ENCODE assay signal across 16 cellular contexts in the genomic region with DNA sequence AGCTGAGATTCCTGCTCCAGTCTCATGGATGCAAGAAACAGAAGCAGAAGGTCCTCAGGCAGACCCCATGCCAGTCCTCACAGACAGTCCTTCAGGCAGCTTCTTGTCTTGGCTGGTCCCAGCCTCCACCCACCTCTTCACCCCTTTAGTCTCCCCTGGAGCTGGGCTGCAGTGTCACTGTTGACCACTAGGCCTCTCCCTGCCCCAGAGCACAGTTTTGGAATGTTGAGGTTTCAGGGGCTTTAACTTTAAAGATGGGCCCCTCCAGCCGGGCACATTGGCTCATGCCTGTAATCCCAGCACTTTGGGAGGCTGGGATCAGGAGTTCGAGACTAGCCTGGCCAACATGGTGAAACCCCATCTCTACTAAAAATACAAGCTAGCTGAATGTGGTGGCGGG. TPM values are rescaled to one million over a fixed set of nuclear protein-coding genes. Genes with fewer than 3 reads are reported as not detected.
DNase-seq lines count a peak whose midpoint lies in the region; ATAC-seq, FAIRE-seq and TF ChIP-seq lines count a peak whose summit lies in the region.
"Had no signal": no experiment of that assay in that cellular context is flagged by ENCODE, and none has a peak within 500 bp of the region (broad histone marks: within the 10 kb centered on the region; RNA-seq: fewer than 3 reads in every experiment).

No MANE protein-coding gene starts in this region.

- TF ChIP-seq RAD21 in K562 (CRISPR knock-in tag; conservative IDR thresholded peaks at IDR 0.05 in 1 of 2, IDR thresholded peaks at IDR 0.05 in 1 of 2) = no peak

- no peaks in the 10 kb centered on the region for H3K27me3 ChIP-seq in K562 (ENCODE audit: control insufficient read depth in 2 of 2, insufficient read depth in 2 of 2, low read length in 2 of 2)

- H3K4me3 Mint-ChIP-seq in Calu3 (ENCODE audit: low read depth, unreplicated experiment) (no peak overlapping the region), mesothelial cell of epicardium (no peak overlapping the region)
- H3K4me3 Mint-ChIP-seq: CD8-positive, alpha-beta memory T cell; natural killer cell had no signal

- H3K9me3 ChIP-seq in K562 (replicated peaks; ENCODE audit: control insufficient read depth, insufficient read depth, low read depth, low read length) = no peaks in the 10 kb centered on the region

- no peak for FAIRE-seq in K562 (lab: Jason Lieb, UNC)
- FAIRE-seq: kidney had no signal

- no peaks in the 10 kb centered on the region for H3K9me1 ChIP-seq in K562 (ENCODE audit: control insufficient read depth, insufficient read depth, low read length)

- H3K79me2 ChIP-seq in K562 (ENCODE audit: control insufficient read depth, insufficient read depth, low read length) = no peaks in the 10 kb centered on the region

- in situ Hi-C loops in K562 (cut with MboI) = no loop called here

- no peak overlapping the region for H3K4me2 ChIP-seq in K562 (ENCODE audit: insufficient read depth, low read length)

- peaks cover 70% of the 10 kb centered on the region for H3K36me3 Mint-ChIP-seq in Calu3 (ENCODE audit: insufficient read depth, unreplicated experiment)
- peaks cover 22% of the 10 kb centered on the region for H3K36me3 Mint-ChIP-seq in mesothelial cell of epicardium
- H3K36me3 Mint-ChIP-seq: natural killer cell had no signal

- peaks cover 0 to 13% of the 10 kb centered on the region in 2 experiments; a peak in 2 of 5 replicates for H3K4me1 ChIP-seq in K562 (replicated peaks in 1 of 2; ENCODE audit: control insufficient read depth in 2 of 2, insufficient read depth in 2 of 2, low read length in 2 of 2)

- H3K27ac ChIP-seq in K562 (ENCODE audit: extremely low read depth, low read depth, low read length) = no peak overlapping the region

- CTCF ChIA-PET in Calu3 (lab: Charles Lee) (interaction anchor here (1.0 kb wide), 1 partner anchor 10 kb away, joined by 4 read pairs; no protein-coding TSS in a partner anchor), K562 (lab: Yijun Ruan, JAX; ENCODE audit: low intra/inter-chr PET ratio) (no interaction called here)

- WGBS in K562 (ENCODE audit: insufficient coverage, low coverage, missing lambda C conversion rate) = 47% methylated on average over 2 of the region's 3 CpGs

- ATAC-seq in K562 (peak; percentile 83), GM19324 (IDR thresholded peaks at IDR 0.05; ENCODE audit: low FRiP score, unreplicated experiment) (no peak), GM21526 (IDR thresholded peaks at IDR 0.05; ENCODE audit: low FRiP score, unreplicated experiment) (no peak)
- ATAC-seq: natural killer cell had no signal

- H3K4me1 Mint-ChIP-seq in Calu3 (ENCODE audit: low read depth, unreplicated experiment) (no peaks in the 10 kb centered on the region), mesothelial cell of epicardium (no peaks in the 10 kb centered on the region)
- H3K4me1 Mint-ChIP-seq: CD8-positive, alpha-beta memory T cell had no signal

- DNase-seq in Calu3 (no peak), HFF-Myc (ENCODE audit: extremely low read depth, low read depth) (no peak), K562 (ENCODE audit: extremely low read depth in 1 of 4, low spot score in 3 of 4) (peak in 3 of 4 experiments; percentile 21 to 39 (median 33)), mesothelial cell of epicardium (ENCODE audit: low spot score in 2 of 2, unreplicated experiment in 2 of 2) (no peak), foreskin melanocyte (no peak), SW480 (ENCODE audit: low spot score) (no peak)
- DNase-seq: activated CD4-positive, CD25-positive, alpha-beta regulatory T cell; CD8-positive, alpha-beta memory T cell; central memory CD4-positive, alpha-beta T cell; natural killer cell; NCI-H510A treated with DMSO at 0.1 percent for 48 hours; SIG-M5 had no signal

- intact Hi-C loops in Calu3 (cut with micrococcal nuclease; ENCODE audit: unreplicated experiment) = no loop called here
- intact Hi-C loops in K562 (cut with micrococcal nuclease) = no loop called here

- no peaks in the 10 kb centered on the region for H4K20me1 ChIP-seq in K562 (replicated peaks; ENCODE audit: control insufficient read depth, insufficient read depth, low read length)

- peak; percentile 29 for TF ChIP-seq CTCF in Calu3 (IDR thresholded peaks at IDR 0.05; ENCODE audit: unreplicated experiment)
- TF ChIP-seq CTCF in HFF-Myc (IDR thresholded peaks at IDR 0.05; ENCODE audit: low read depth, low read length, missing control alignments) = peak; percentile 45
- TF ChIP-seq CTCF in K562 (IDR thresholded peaks at IDR 0.05 in 2 of 3, conservative IDR thresholded peaks at IDR 0.05 in 1 of 3; ENCODE audit: insufficient read depth in 2 of 3, low read depth in 1 of 3, low read length in 3 of 3) = peak in 1 of 3 experiments; percentile 40; a peak in 2 of 6 replicates
- TF ChIP-seq CTCF in mesothelial cell of epicardium (IDR thresholded peaks at IDR 0.05; ENCODE audit: unreplicated experiment) = peak; percentile 35

- no peak overlapping the region for H2AFZ ChIP-seq in K562 (ENCODE audit: low read depth, low read length)

- POLR2A ChIA-PET in K562 (lab: Yijun Ruan, JAX) = interaction anchor here (0.6 to 1.3 kb wide), 3 partner anchors 11 to 316 kb away, joined by 3 to 4 read pairs (median 4); no protein-coding TSS in a partner anchor

- TF ChIP-seq POLR2A in K562 (conservative IDR thresholded peaks at IDR 0.05) = no peak

- no peaks in the 10 kb centered on the region for H3K9me3 Mint-ChIP-seq in Calu3 (ENCODE audit: low read depth, unreplicated experiment)
- H3K9me3 Mint-ChIP-seq in mesothelial cell of epicardium = no peaks in the 10 kb centered on the region
- H3K9me3 Mint-ChIP-seq: activated T-helper 2 cell treated with anti-CD3 and anti-CD28 coated beads, Interferon-gamma antibody, Interleukin-2, Interleukin-4, amounts not matched to agents 10 μg/mL and 5 μg/mL and 100 μg/mL, durations not matched to agents 14 hours and 24 hours and 36 hours; CD8-positive, alpha-beta memory T cell; natural killer cell had no signal

- H3K27me3 Mint-ChIP-seq in Calu3 (ENCODE audit: unreplicated experiment) (no peaks in the 10 kb centered on the region), mesothelial cell of epicardium (ENCODE audit: low read depth) (no peaks in the 10 kb centered on the region)
- H3K27me3 Mint-ChIP-seq: CD8-positive, alpha-beta memory T cell had no signal

- no peak for TF ChIP-seq EP300 in K562 (IDR thresholded peaks at IDR 0.05; ENCODE audit: low read length)

- BruUV-seq in Calu3 (replicated peaks; lab: Mats Ljungman, UMichigan) (no TSS peak), K562 (replicated peaks; lab: Mats Ljungman, UMichigan) (no TSS peak)

- no peak overlapping the region for H3K27ac Mint-ChIP-seq in Calu3 (ENCODE audit: unreplicated experiment)
- H3K27ac Mint-ChIP-seq in mesothelial cell of epicardium = no peak overlapping the region
- H3K27ac Mint-ChIP-seq: activated T-helper 2 cell treated with anti-CD3 and anti-CD28 coated beads, Interferon-gamma antibody, Interleukin-2, Interleukin-4, amounts not matched to agents 10 μg/mL and 5 μg/mL and 100 μg/mL, durations not matched to agents 14 hours and 24 hours and 36 hours; CD8-positive, alpha-beta memory T cell; natural killer cell had no signal

- H3K4me3 ChIP-seq in HFF-Myc (replicated peaks; ENCODE audit: low read depth, low read length) = no peak overlapping the region
- no peak overlapping the region for H3K4me3 ChIP-seq in K562

- H3K36me3 ChIP-seq in K562 (ENCODE audit: control insufficient read depth, insufficient read depth, low read length) = no peaks in the 10 kb centered on the region

- no peak overlapping the region for H3K9ac ChIP-seq in K562 (ENCODE audit: insufficient read depth in 1 of 2, low read depth in 2 of 2, low read length in 2 of 2)

RNA-seq across cellular contexts. Expression of a gene that starts 39.5 kb away (rescaled TPM):
- 22.7 and 29.9 TPM in 2 replicates for total RNA-seq in Calu3 (2022)
- 16.0 and 39.6 TPM in 2 replicates for total RNA-seq in K562 (2011; cell fraction: chromatin; rRNA removed; ENCODE audit: low replicate concordance)
- total RNA-seq in K562 (2011; cell fraction: nucleolus; rRNA removed) = 46.5 and 53.8 TPM in 2 replicates
- total RNA-seq in K562 (2011; cell fraction: nucleoplasm; rRNA removed) = 23.7 and 29.9 TPM in 2 replicates
- total RNA-seq in K562 (2014; rRNA removed) = 69.9 and 81.1 TPM in 2 replicates
- total RNA-seq in K562 (2014; rRNA removed; fragmentation: Illumina TruSeq; extraction: Trizol) = 9.3 and 13.6 TPM in 2 replicates
- 26.4 TPM in 2 replicates for total RNA-seq in K562 (2015; rRNA removed; fragmentation: Illumina TruSeq; extraction: Trizol)
- 61.7 and 63.4 TPM in 2 replicates for total RNA-seq in K562 (2021)
- 21.1 and 31.0 TPM in 2 replicates for polyA plus RNA-seq in K562 (2011; rRNA removed)
- 32.3 and 62.2 TPM in 2 replicates for polyA plus RNA-seq in K562 (2011; cell fraction: cytosol; rRNA removed)
- polyA plus RNA-seq in K562 (2011; cell fraction: nucleus; rRNA removed) = 68.1 and 71.9 TPM in 2 replicates
- 31.0 and 75.8 TPM in 2 replicates for polyA plus RNA-seq in K562 (2012)
- polyA plus RNA-seq in K562 (2014; fragmentation: Illumina TruSeq; extraction: Trizol) = 31.8 and 50.7 TPM in 2 replicates
- 1 to 10 TPM; 1.9 to 5.3 TPM for polyA plus RNA-seq in K562 (2014; fragmentation: Nextera tagmentation; extraction: Ambion mirVana)
- 57.7 and 57.8 TPM in 2 replicates for polyA plus RNA-seq in K562 (2014; rRNA removed)
- 6.5 and 8.8 TPM in 2 replicates for polyA minus RNA-seq in K562 (2011; rRNA and poly(A)+ RNA removed)
- polyA minus RNA-seq in K562 (2011; cell fraction: cytosol; rRNA and poly(A)+ RNA removed) = 29.9 and 31.5 TPM in 2 replicates
- 15.6 and 25.7 TPM in 2 replicates for polyA minus RNA-seq in K562 (2011; cell fraction: nucleus; rRNA and poly(A)+ RNA removed)
- 9.8 to 13.2 TPM (median 12.5 TPM) in 3 replicates for total RNA-seq in mesothelial cell of epicardium

RNA-seq across cellular contexts. Expression of a gene that starts 54.9 kb away (rescaled TPM):
- total RNA-seq in Calu3 (2022) (0.31 TPM in 1 of 2 replicates, not detected in the other), K562 (2014; rRNA removed) (0.24 TPM in 1 of 2 replicates, not detected in the other), K562 (2014; rRNA removed; fragmentation: Illumina TruSeq; extraction: Trizol) (not detected in 2 replicates), K562 (2015; rRNA removed; fragmentation: Illumina TruSeq; extraction: Trizol) (not detected in 2 replicates), K562 (2021) (0.13 and 0.31 TPM in 2 replicates), mesothelial cell of epicardium (0.22 to 0.31 TPM in 2 of 3 replicates, not detected in the other)
- total RNA-seq in K562 (2011; cell fraction: chromatin; rRNA removed; ENCODE audit: low replicate concordance) = 0.44 TPM in 1 of 2 replicates, not detected in the other
- total RNA-seq in K562 (2011; cell fraction: nucleolus; rRNA removed) = 0.33 and 0.53 TPM in 2 replicates
- total RNA-seq in K562 (2011; cell fraction: nucleoplasm; rRNA removed) = 0.69 TPM in 1 of 2 replicates, not detected in the other
- polyA plus RNA-seq in K562 (2011; rRNA removed) (0.11 TPM in 1 of 2 replicates, not detected in the other), K562 (2014; fragmentation: Illumina TruSeq; extraction: Trizol) (not detected in 2 replicates), K562 (2014; fragmentation: Nextera tagmentation; extraction: Ambion mirVana) (not detected), K562 (2014; rRNA removed) (not detected in 2 replicates)
- 0.07 TPM in 1 of 2 replicates, not detected in the other for polyA plus RNA-seq in K562 (2011; cell fraction: cytosol; rRNA removed)
- polyA plus RNA-seq in K562 (2011; cell fraction: nucleus; rRNA removed) = 0.33 and 0.38 TPM in 2 replicates
- 0.28 TPM in 1 of 2 replicates, not detected in the other for polyA plus RNA-seq in K562 (2012)
- not detected in 2 replicates for polyA minus RNA-seq in K562 (2011; rRNA and poly(A)+ RNA removed)
- not detected in 2 replicates for polyA minus RNA-seq in K562 (2011; cell fraction: cytosol; rRNA and poly(A)+ RNA removed)
- polyA minus RNA-seq in K562 (2011; cell fraction: nucleus; rRNA and poly(A)+ RNA removed) = 0.27 TPM in 1 of 2 replicates, not detected in the other
- total RNA-seq: CD8-positive, alpha-beta memory T cell; kidney had no signal
- polyA plus RNA-seq: CD8-positive, alpha-beta memory T cell had no signal

Comparison
In these comparisons a context has a peak if more than half of its experiments do, and no peak if none do; other contexts are left out.
1. DNase-seq: peak in K562 (3 of 4); none in Calu3 (single experiment), HFF-Myc (single experiment), mesothelial cell of epicardium (0 of 2), foreskin melanocyte (single experiment) and SW480 (single experiment).